ENCODE assay signal across 3 cellular contexts in genomic region chr1:37529888-37530287, GRCh38.
TF ChIP-seq lines count a peak whose summit lies in the region.
"Not testable (repeated sequence)": the region's sequence is repeated elsewhere in the genome, so short reads cannot be mapped to it uniquely, and the experiment has no call there.

No MANE protein-coding gene starts in this region.

TF ChIP-seq in HCT116, 20 proteins besides CTCF, POLR2A, EP300 and RAD21:
- peak; percentile 26; the same call in 1 of the 2 replicates for TF ChIP-seq FOSL1 (IDR thresholded peaks at IDR 0.05; ENCODE audit: low read depth)
TF ChIP-seq in HCT116: peak in this region for 1; not testable (repeated sequence) for 19.

TF ChIP-seq in K562, 482 proteins besides CTCF, POLR2A, EP300 and RAD21:
- TF ChIP-seq KDM1A (IDR thresholded peaks at IDR 0.05) = 0 out of 4 replicates have a peak, but pooled peaks of 1 of the 2 experiments have one; percentile 10
- TF ChIP-seq CBFA2T3 (IDR thresholded peaks at IDR 0.05) = peak; percentile 34; the same call in 1 of the 2 replicates
- TF ChIP-seq MEIS2 (IDR thresholded peaks at IDR 0.05; ENCODE audit: partially characterized antibody) = peak; percentile 31

TF ChIP-seq in HepG2, 621 proteins besides CTCF, POLR2A, EP300 and RAD21:
- TF ChIP-seq NR2F6 (IDR thresholded peaks at IDR 0.05) (peak; percentile 46; the same call in 1 of the 2 replicates), RARA (CRISPR knock-in tag; IDR thresholded peaks at IDR 0.05) (peak; percentile 52), NR2F1 (CRISPR knock-in tag; IDR thresholded peaks at IDR 0.05) (0 out of 4 replicates have a peak, but pooled peaks of 1 of the 2 experiments have one; percentile 37), SAP130 (CRISPR knock-in tag; IDR thresholded peaks at IDR 0.05; ENCODE audit: low read depth) (0 out of 2 replicates have a peak, but pooled peaks have one; percentile 9), FOSL2 (CRISPR knock-in tag; IDR thresholded peaks at IDR 0.05) (peak; percentile 73), ZMYM2 (CRISPR knock-in tag; IDR thresholded peaks at IDR 0.05) (peak; percentile 23; the same call in 1 of the 2 replicates)
- not testable (repeated sequence) for TF ChIP-seq NR2F6 (CRISPR knock-in tag; IDR thresholded peaks at IDR 0.05)
